Comparison of ENCODE assay signal across 8 cellular contexts in the genomic region with DNA sequence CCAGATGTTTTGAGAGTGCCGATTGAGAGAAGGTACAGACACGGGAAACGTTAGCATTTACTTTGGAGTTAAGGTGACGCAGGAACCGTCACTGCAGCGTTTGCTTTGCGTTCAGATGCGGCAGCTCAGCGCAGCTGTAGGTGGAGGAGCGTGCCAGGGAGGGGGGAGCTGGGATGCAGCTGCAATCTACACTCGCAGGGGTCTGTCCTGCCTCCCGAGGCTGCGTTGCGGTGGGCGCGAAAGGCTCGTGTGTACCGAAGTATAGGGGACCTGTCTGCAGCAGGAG. TPM values are rescaled to one million over a fixed set of nuclear protein-coding genes. Genes with fewer than 3 reads are reported as not detected.
DNase-seq lines count a peak whose midpoint lies in the region; ATAC-seq, FAIRE-seq and TF ChIP-seq lines count a peak whose summit lies in the region.

No MANE protein-coding gene starts in this region.

- ATAC-seq in GM21447 (IDR thresholded peaks at IDR 0.05; ENCODE audit: unreplicated experiment) (peak; percentile 29), HepG2 (peak; percentile 73)
- ATAC-seq in stimulated activated memory B cell treated with anti-CD40 and anti-IgM and Interleukin-4, amounts not matched to agents 10 μg/mL and 1 μg/mL and 100 μg/mL, for 72 hours = peak; percentile 77

- FAIRE-seq in HTR-8/SVneo (lab: Jason Lieb, UNC) = peak; percentile 4
- FAIRE-seq in HepG2 (lab: Jason Lieb, UNC) = peak; percentile 18

- H3K27ac Mint-ChIP-seq in stimulated activated memory B cell treated with anti-CD40 and anti-IgM and Interleukin-4, amounts not matched to agents 10 μg/mL and 1 μg/mL and 100 μg/mL, for 72 hours = peak overlapping the region; percentile 84

- peaks cover 15% of the 10 kb centered on the region for H3K36me3 Mint-ChIP-seq in stimulated activated memory B cell treated with anti-CD40 and anti-IgM and Interleukin-4, amounts not matched to agents 10 μg/mL and 1 μg/mL and 100 μg/mL, for 72 hours

- peak overlapping the region; percentile 41 for H3K9ac ChIP-seq in SK-N-MC (ENCODE audit: insufficient read length)
- H3K9ac ChIP-seq in HepG2 (ENCODE audit: insufficient read depth, low read depth, low read length) = peak overlapping the region; percentile 20; the same call in 1 of the 2 replicates

- H3K4me3 Mint-ChIP-seq in stimulated activated memory B cell treated with anti-CD40 and anti-IgM and Interleukin-4, amounts not matched to agents 10 μg/mL and 1 μg/mL and 100 μg/mL, for 72 hours = peak overlapping the region; percentile 90

- in situ Hi-C loops in HepG2 (cut with HindIII; ENCODE audit: extremely low pct_ligation_motif_present, low pct_unique_long_range_greater_than_20kb) = no loop called here

- H3K27me3 Mint-ChIP-seq in stimulated activated memory B cell treated with anti-CD40 and anti-IgM and Interleukin-4, amounts not matched to agents 10 μg/mL and 1 μg/mL and 100 μg/mL, for 72 hours = no peaks in the 10 kb centered on the region

- H4K20me1 ChIP-seq in HepG2 (ENCODE audit: insufficient read depth, low read length) = peaks cover 7% of the 10 kb centered on the region; the same call in 1 of the 2 replicates

- H3K27ac ChIP-seq in SK-N-MC (peak overlapping the region; percentile 80), HepG2 (ENCODE audit: extremely low read length, insufficient read depth, low read length) (no peak overlapping the region)

- TF ChIP-seq POLR2A in HepG2 (IDR thresholded peaks at IDR 0.05; ENCODE audit: insufficient read depth in 1 of 2, low read depth in 2 of 2, low read length in 2 of 2) = no peak

- H3K4me1 ChIP-seq in HepG2 (ENCODE audit: insufficient read depth, low read length) = peaks cover 37% of the 10 kb centered on the region

- peak overlapping the region; percentile 90 for H3K4me3 ChIP-seq in SK-N-MC
- H3K4me3 ChIP-seq in HepG2 (replicated peaks in 1 of 3; ENCODE audit: insufficient read depth in 1 of 3, low read depth in 2 of 3, low read length in 3 of 3) = peak overlapping the region; percentile 75 to 86 (median 77); a peak in 5 of 6 replicates

- TF ChIP-seq RAD21 in HepG2 (CRISPR knock-in tag; IDR thresholded peaks at IDR 0.05) = no peak

- no TSS peak for BruUV-seq in HepG2 (replicated peaks; lab: Mats Ljungman, UMichigan)

- H3K4me2 ChIP-seq in HepG2 (ENCODE audit: low read depth, low read length) = peak overlapping the region; percentile 85

- WGBS in HepG2 (ENCODE audit: low lambda C conversion rate) = 0% methylated on average over 8 of the region's 18 CpGs

- intact Hi-C loops in HepG2 (cut with micrococcal nuclease; ENCODE audit: unreplicated experiment) = loop anchor here (2.0 kb wide), 1 partner anchor 54 kb away; no protein-coding TSS in a partner anchor

- POLR2A ChIA-PET in HepG2 (lab: Yijun Ruan, JAX) = no interaction called here

- peaks cover 22% of the 10 kb centered on the region for H3K79me2 ChIP-seq in HepG2 (ENCODE audit: insufficient read depth, low read length)

- DNase-seq in Daoy (ENCODE audit: low read depth) (peak; percentile 62), HTR-8/SVneo (ENCODE audit: insufficient read length, low spot score) (peak; percentile 56), SK-N-MC (ENCODE audit: low read depth, low spot score) (no peak), HepG2 (ENCODE audit: low spot score) (no peak), foreskin melanocyte (no peak)
- DNase-seq in central memory CD4-positive, alpha-beta T cell = peak; percentile 82

- TF ChIP-seq EP300 in HepG2 (IDR thresholded peaks at IDR 0.05; ENCODE audit: low read depth in 2 of 2, low read length in 2 of 2) = no peak
- no peak for TF ChIP-seq EP300 in HepG2 (CRISPR knock-in tag; IDR thresholded peaks at IDR 0.05; ENCODE audit: borderline replicate concordance)

- TF ChIP-seq CTCF in HepG2 (CRISPR knock-in tag; IDR thresholded peaks at IDR 0.05) = no peak

- H3K36me3 ChIP-seq in SK-N-MC (ENCODE audit: insufficient read depth, low read length) = no peaks in the 10 kb centered on the region
- no peaks in the 10 kb centered on the region for H3K36me3 ChIP-seq in HepG2 (replicated peaks in 1 of 2; ENCODE audit: control insufficient read depth in 1 of 2, insufficient read depth in 2 of 2, low read length in 2 of 2)

- CTCF ChIA-PET in HepG2 (lab: Yijun Ruan, JAX; ENCODE audit: low intra/inter-chr PET ratio, low total read pairs) = no interaction called here

- H3K9me3 Mint-ChIP-seq in stimulated activated memory B cell treated with anti-CD40 and anti-IgM and Interleukin-4, amounts not matched to agents 10 μg/mL and 1 μg/mL and 100 μg/mL, for 72 hours = no peaks in the 10 kb centered on the region

- H3K27me3 ChIP-seq in HepG2 (ENCODE audit: control insufficient read depth in 1 of 2, insufficient read depth in 2 of 2, low read length in 2 of 2) = peaks cover 0 to 5% of the 10 kb centered on the region in 2 experiments; a peak in 1 of 5 replicates

- H3K9me3 ChIP-seq in SK-N-MC (ENCODE audit: low read depth, low read length) = no peaks in the 10 kb centered on the region; the same call in 1 of the 2 replicates
- H3K9me3 ChIP-seq in HepG2 (ENCODE audit: low read length) = no peaks in the 10 kb centered on the region

- H3K4me1 Mint-ChIP-seq in stimulated activated memory B cell treated with anti-CD40 and anti-IgM and Interleukin-4, amounts not matched to agents 10 μg/mL and 1 μg/mL and 100 μg/mL, for 72 hours = peaks cover 53% of the 10 kb centered on the region

- peak overlapping the region; percentile 56 for H2AFZ ChIP-seq in HepG2 (ENCODE audit: low read length)

RNA-seq across cellular contexts. Expression of a gene that starts 0.4 kb away (rescaled TPM):
- 55.8 and 63.3 TPM in 2 replicates for total RNA-seq in Daoy (2014; rRNA removed; shearing (Covaris generic))
- total RNA-seq in HepG2 (2016; rRNA removed; fragmentation: Illumina TruSeq; extraction: Trizol) = 28.8 and 51.6 TPM in 2 replicates
- total RNA-seq in HepG2 (2016; cell fraction: cytosol; rRNA removed; fragmentation: Illumina TruSeq; extraction: Trizol; ENCODE audit: low read depth) = 5.3 and 5.6 TPM in 2 replicates
- total RNA-seq in HepG2 (2016; cell fraction: insoluble cytoplasmic fraction; rRNA removed; fragmentation: Illumina TruSeq; extraction: Trizol) = 28.6 and 50.2 TPM in 2 replicates
- 12.7 and 14.5 TPM in 2 replicates for total RNA-seq in HepG2 (2016; cell fraction: membrane; rRNA removed; fragmentation: Illumina TruSeq; extraction: Trizol)
- 12.1 and 14.7 TPM in 2 replicates for total RNA-seq in HepG2 (2016; cell fraction: nucleus; rRNA removed; fragmentation: Illumina TruSeq; extraction: Trizol)
- polyA plus RNA-seq in HepG2 (2011; rRNA removed) = 6.5 and 6.9 TPM in 2 replicates
- 4.9 and 5.6 TPM in 2 replicates for polyA plus RNA-seq in HepG2 (2011; cell fraction: cytosol; rRNA removed)
- polyA plus RNA-seq in HepG2 (2011; cell fraction: nucleus; rRNA removed) = 2.6 and 3.5 TPM in 2 replicates
- polyA plus RNA-seq in HepG2 (2012) = 16.6 and 18.2 TPM in 2 replicates
- polyA plus RNA-seq in HepG2 (2016; cell fraction: cytosol; fragmentation: Illumina TruSeq; extraction: Trizol; ENCODE audit: low read depth) = 1.4 and 1.7 TPM in 2 replicates
- 35.8 and 41.7 TPM in 2 replicates for polyA plus RNA-seq in HepG2 (2016; cell fraction: insoluble cytoplasmic fraction; fragmentation: Illumina TruSeq; extraction: Trizol; ENCODE audit: low read depth)
- 5.3 TPM in 2 replicates for polyA plus RNA-seq in HepG2 (2016; cell fraction: membrane; fragmentation: Illumina TruSeq; extraction: Trizol; ENCODE audit: low read depth)
- polyA plus RNA-seq in HepG2 (2016; cell fraction: nucleus; fragmentation: Illumina TruSeq; extraction: Trizol; ENCODE audit: insufficient read depth, low read depth) = 17.6 and 20.9 TPM in 2 replicates
- polyA minus RNA-seq in HepG2 (2011; rRNA and poly(A)+ RNA removed; ENCODE audit: low replicate concordance) = 3.0 and 13.4 TPM in 2 replicates
- polyA minus RNA-seq in HepG2 (2011; cell fraction: cytosol; rRNA and poly(A)+ RNA removed) = 9.7 and 10.3 TPM in 2 replicates
- 6.4 and 9.3 TPM in 2 replicates for polyA minus RNA-seq in HepG2 (2011; cell fraction: nucleus; rRNA and poly(A)+ RNA removed)

RNA-seq across cellular contexts. Expression of a gene that starts 12.6 kb away (rescaled TPM):
- total RNA-seq in Daoy (2014; rRNA removed; shearing (Covaris generic)) = 17.4 and 22.6 TPM in 2 replicates
- 4.8 and 5.2 TPM in 2 replicates for total RNA-seq in HepG2 (2016; rRNA removed; fragmentation: Illumina TruSeq; extraction: Trizol)
- total RNA-seq in HepG2 (2016; cell fraction: cytosol; rRNA removed; fragmentation: Illumina TruSeq; extraction: Trizol; ENCODE audit: low read depth) = 1.7 and 2.2 TPM in 2 replicates
- 4.4 and 6.1 TPM in 2 replicates for total RNA-seq in HepG2 (2016; cell fraction: insoluble cytoplasmic fraction; rRNA removed; fragmentation: Illumina TruSeq; extraction: Trizol)
- total RNA-seq in HepG2 (2016; cell fraction: membrane; rRNA removed; fragmentation: Illumina TruSeq; extraction: Trizol) = 3.9 and 4.0 TPM in 2 replicates
- total RNA-seq in HepG2 (2016; cell fraction: nucleus; rRNA removed; fragmentation: Illumina TruSeq; extraction: Trizol) = 5.3 and 5.7 TPM in 2 replicates
- polyA plus RNA-seq in HepG2 (2011; rRNA removed) = 6.5 and 8.1 TPM in 2 replicates
- 2.9 and 3.5 TPM in 2 replicates for polyA plus RNA-seq in HepG2 (2011; cell fraction: cytosol; rRNA removed)
- 16.7 and 22.2 TPM in 2 replicates for polyA plus RNA-seq in HepG2 (2011; cell fraction: nucleus; rRNA removed)
- polyA plus RNA-seq in HepG2 (2012) = 3.4 and 4.4 TPM in 2 replicates
- polyA plus RNA-seq in HepG2 (2016; cell fraction: cytosol; fragmentation: Illumina TruSeq; extraction: Trizol; ENCODE audit: low read depth) = 0.63 and 0.68 TPM in 2 replicates
- 3.2 and 4.5 TPM in 2 replicates for polyA plus RNA-seq in HepG2 (2016; cell fraction: insoluble cytoplasmic fraction; fragmentation: Illumina TruSeq; extraction: Trizol; ENCODE audit: low read depth)
- 1.2 and 1.3 TPM in 2 replicates for polyA plus RNA-seq in HepG2 (2016; cell fraction: membrane; fragmentation: Illumina TruSeq; extraction: Trizol; ENCODE audit: low read depth)
- polyA plus RNA-seq in HepG2 (2016; cell fraction: nucleus; fragmentation: Illumina TruSeq; extraction: Trizol; ENCODE audit: insufficient read depth, low read depth) = 13.0 and 13.9 TPM in 2 replicates
- polyA minus RNA-seq in HepG2 (2011; rRNA and poly(A)+ RNA removed; ENCODE audit: low replicate concordance) = 10.1 and 33.6 TPM in 2 replicates
- polyA minus RNA-seq in HepG2 (2011; cell fraction: cytosol; rRNA and poly(A)+ RNA removed) = 4.4 and 5.1 TPM in 2 replicates
- polyA minus RNA-seq in HepG2 (2011; cell fraction: nucleus; rRNA and poly(A)+ RNA removed) = 10.8 and 14.2 TPM in 2 replicates

RNA-seq across cellular contexts. Expression of a gene that starts 41.8 kb away (rescaled TPM):
- 17.1 and 23.5 TPM in 2 replicates for total RNA-seq in Daoy (2014; rRNA removed; shearing (Covaris generic))
- total RNA-seq in HepG2 (2016; rRNA removed; fragmentation: Illumina TruSeq; extraction: Trizol) = 25.5 and 37.8 TPM in 2 replicates
- 218 and 232 TPM in 2 replicates for total RNA-seq in HepG2 (2016; cell fraction: cytosol; rRNA removed; fragmentation: Illumina TruSeq; extraction: Trizol; ENCODE audit: low read depth)
- total RNA-seq in HepG2 (2016; cell fraction: insoluble cytoplasmic fraction; rRNA removed; fragmentation: Illumina TruSeq; extraction: Trizol) = 24.4 and 24.7 TPM in 2 replicates
- 46.4 and 46.7 TPM in 2 replicates for total RNA-seq in HepG2 (2016; cell fraction: membrane; rRNA removed; fragmentation: Illumina TruSeq; extraction: Trizol)
- total RNA-seq in HepG2 (2016; cell fraction: nucleus; rRNA removed; fragmentation: Illumina TruSeq; extraction: Trizol) = 44.1 and 49.3 TPM in 2 replicates
- 96.6 and 103 TPM in 2 replicates for polyA plus RNA-seq in HepG2 (2011; rRNA removed)
- 28.4 and 40.4 TPM in 2 replicates for polyA plus RNA-seq in HepG2 (2011; cell fraction: cytosol; rRNA removed)
- 91.5 and 98.6 TPM in 2 replicates for polyA plus RNA-seq in HepG2 (2011; cell fraction: nucleus; rRNA removed)
- polyA plus RNA-seq in HepG2 (2012) = 19.7 TPM in 2 replicates
- 1.0 and 1.9 TPM in 2 replicates for polyA plus RNA-seq in HepG2 (2016; cell fraction: cytosol; fragmentation: Illumina TruSeq; extraction: Trizol; ENCODE audit: low read depth)
- polyA plus RNA-seq in HepG2 (2016; cell fraction: insoluble cytoplasmic fraction; fragmentation: Illumina TruSeq; extraction: Trizol; ENCODE audit: low read depth) = 21.2 and 31.8 TPM in 2 replicates
- polyA plus RNA-seq in HepG2 (2016; cell fraction: membrane; fragmentation: Illumina TruSeq; extraction: Trizol; ENCODE audit: low read depth) = 4.6 and 5.7 TPM in 2 replicates
- 50.6 and 53.6 TPM in 2 replicates for polyA plus RNA-seq in HepG2 (2016; cell fraction: nucleus; fragmentation: Illumina TruSeq; extraction: Trizol; ENCODE audit: insufficient read depth, low read depth)
- polyA minus RNA-seq in HepG2 (2011; rRNA and poly(A)+ RNA removed; ENCODE audit: low replicate concordance) = 101 and 103 TPM in 2 replicates
- polyA minus RNA-seq in HepG2 (2011; cell fraction: cytosol; rRNA and poly(A)+ RNA removed) = 46.1 and 64.4 TPM in 2 replicates
- 104 and 122 TPM in 2 replicates for polyA minus RNA-seq in HepG2 (2011; cell fraction: nucleus; rRNA and poly(A)+ RNA removed)

Comparison
In these comparisons a context has a peak if more than half of its experiments do, and no peak if none do; other contexts are left out.
1. DNase-seq: peak in Daoy (single experiment), HTR-8/SVneo (single experiment) and central memory CD4-positive, alpha-beta T cell (single experiment); none in SK-N-MC (single experiment), HepG2 (single experiment) and foreskin melanocyte (single experiment).
2. Peak in every context shown above with its lines, with median percentiles within 50 percentile points of each other: ATAC-seq.